In genomic region chr1:115933625-115934024, GRCh38 we compare ENCODE assay signal across 34 cellular contexts.
"Had no signal": no experiment of that assay in that cellular context is flagged by ENCODE, and none has a peak within 500 bp of the region (broad histone marks: within the 10 kb centered on the region; RNA-seq: fewer than 3 reads in every experiment).

No MANE protein-coding gene starts in this region.

- H3K4me1 ChIP-seq: ascending aorta, body of pancreas, breast epithelium had no signal

- H3K27me3 ChIP-seq: adrenal gland, ascending aorta, body of pancreas, brain microvascular endothelial cell, breast epithelium, cardiac muscle cell had no signal

- FAIRE-seq: astrocyte, bronchial epithelial cell had no signal

- H3K4me3 ChIP-seq: adrenal gland, ascending aorta, body of pancreas, breast epithelium, cardiac muscle cell had no signal

- DNase-seq: activated effector memory CD4-positive, alpha-beta T cell treated with anti-CD3 and anti-CD28 coated beads, Interleukin-2, amount 50 U/mL, for 16 hours; activated effector memory CD4-positive, alpha-beta T cell treated with Interleukin-2 at 50 U/mL for 16 hours; activated gamma-delta T cell; activated gamma-delta T cell treated with Interleukin-2 at 50 U/mL for 16 hours; activated naive CD4-positive, alpha-beta T cell; activated naive CD4-positive, alpha-beta T cell treated with anti-CD3 and anti-CD28 coated beads for 36 hours; activated naive CD4-positive, alpha-beta T cell treated with anti-CD3 and anti-CD28 coated beads, Interleukin-2, amount 10 ng/mL, durations not matched to agents 7 days and 5 days; activated naive CD4-positive, alpha-beta T cell treated with anti-CD3 and anti-CD28 coated beads, Interleukin-2, amount 50 U/mL, for 16 hours; activated naive CD4-positive, alpha-beta T cell treated with Interleukin-2 at 50 U/mL for 16 hours; activated naive CD8-positive, alpha-beta T cell treated with anti-CD3 and anti-CD28 coated beads for 36 hours; activated naive CD8-positive, alpha-beta T cell treated with anti-CD3 and anti-CD28 coated beads, Interleukin-2, amount 10 ng/mL, durations not matched to agents 7 days and 5 days; activated naive CD8-positive, alpha-beta T cell treated with anti-CD3 and anti-CD28 coated beads, Interleukin-2, amount 50 U/mL, for 24 hours; activated T-cell treated with anti-CD3 and anti-CD28 coated beads, Interleukin-2, amount 50 U/mL, for 1 hour; activated T-cell treated with anti-CD3 and anti-CD28 coated beads, Interleukin-2, amount 50 U/mL, for 24 hours; activated T-cell treated with anti-CD3 and anti-CD28 coated beads, Interleukin-2, amount 50 U/mL, for 4 hours; activated T-cell treated with anti-CD3 and anti-CD28 coated beads, Interleukin-2, amount 50 U/mL, for 48 hours; activated T-cell treated with anti-CD3 and anti-CD28 coated beads, Interleukin-2, amount 50 U/mL, for 72 hours; adrenal gland; amniotic stem cell; amygdala; anterior cingulate cortex; aorta; body of pancreas; brain microvascular endothelial cell; caudate nucleus; central memory CD4-positive, alpha-beta T cell; cerebellar nuclear complex had no signal

- ATAC-seq: activated naive CD4-positive, alpha-beta T cell treated with anti-CD3 and anti-CD28 coated beads, Interleukin-2, amount 50 U/mL, for 72 hours; activated naive CD8-positive, alpha-beta T cell treated with anti-CD3 and anti-CD28 coated beads, Interleukin-2, amount 50 U/mL, for 24 hours; activated T-cell treated with anti-CD3 and anti-CD28 coated beads, Interleukin-2, amount 50 U/mL, for 4 hours; activated T-cell treated with anti-CD3 and anti-CD28 coated beads, Interleukin-2, amount 50 U/mL, for 72 hours; activated T-helper 17 cell treated with anti-CD3 and anti-CD28 coated beads, Interleukin-2, amount 50 U/mL, for 72 hours; body of pancreas had no signal

- H3K9me3 ChIP-seq: adrenal gland, ascending aorta, body of pancreas, breast epithelium had no signal

- H3K27ac ChIP-seq: adrenal gland, ascending aorta, body of pancreas, brain microvascular endothelial cell, breast epithelium, cardiac muscle cell had no signal

- H3K36me3 ChIP-seq: adrenal gland, ascending aorta, brain microvascular endothelial cell, breast epithelium, cardiac muscle cell had no signal
